ENCODE assay signal across 19 cellular contexts in genomic region chr2:95310651-95311050, GRCh38. TPM values are rescaled to one million over a fixed set of nuclear protein-coding genes. Genes with fewer than 3 reads are reported as not detected.
A peak's percentile ranks its signal among the peaks of the same experiment; 100 is the strongest.
DNase-seq lines count a peak whose midpoint lies in the region; ATAC-seq, FAIRE-seq and TF ChIP-seq lines count a peak whose summit lies in the region.
"Had no signal": no experiment of that assay in that cellular context is flagged by ENCODE, and none has a peak within 500 bp of the region (broad histone marks: within the 10 kb centered on the region; RNA-seq: fewer than 3 reads in every experiment).

No MANE protein-coding gene starts in this region.

- H3K36me3 ChIP-seq in right atrium auricular region, result no peaks in the 10 kb centered on the region
- H3K36me3 ChIP-seq in bronchial epithelial cell (ENCODE audit: control insufficient read depth, insufficient read depth, low read length), result no peaks in the 10 kb centered on the region
- H3K36me3 ChIP-seq in kidney (ENCODE audit: control insufficient read depth in 1 of 2, insufficient read depth in 2 of 2, low read length in 2 of 2), result no peaks in the 10 kb centered on the region

- peak; percentile 50 for DNase-seq in Right ventricle myocardium inferior (ENCODE audit: missing footprints)
- no peak for DNase-seq in right atrium auricular region (ENCODE audit: low spot score)
- no peak for DNase-seq in bronchial epithelial cell (ENCODE audit: low read depth)
- DNase-seq in mucosa of gallbladder (ENCODE audit: low spot score), result peak; percentile 83
- no peak for DNase-seq in kidney
- DNase-seq in coronary artery (ENCODE audit: low spot score), result no peak
- DNase-seq in stimulated activated naive B cell treated with anti-CD40 and anti-IgM and Interleukin-4, amounts not matched to agents 10 μg/mL and 1 μg/mL and 100 μg/mL, for 72 hours, result no peak
- no peak for DNase-seq in SKM-1 (lab: John Stamatoyannopoulos, UW; ENCODE audit: unreplicated experiment)
- DNase-seq: DMS153, NCI-H1092, NCI-H2107, NCI-H69, PC-9, SHP77 had no signal

- FAIRE-seq in bronchial epithelial cell (lab: Jason Lieb, UNC), result peak; percentile 43
- no peak for FAIRE-seq in kidney (lab: Jason Lieb, UNC)
- FAIRE-seq: GM12878, GM19239 had no signal

- intact Hi-C loops in Right ventricle myocardium inferior (cut with DNase I) (no loop called here), kidney (cut with DNase I) (no loop called here)

- H3K27ac ChIP-seq in right atrium auricular region (no peak overlapping the region), kidney (ENCODE audit: low read depth in 2 of 2, low read length in 2 of 2) (no peak overlapping the region), coronary artery (no peak overlapping the region)
- H3K27ac ChIP-seq: C4-2B, PC-9 had no signal

- no peak overlapping the region for H3K9ac ChIP-seq in kidney (ENCODE audit: low read length in 2 of 2)

- TF ChIP-seq CTCF in right atrium auricular region (IDR thresholded peaks at IDR 0.05) (no peak), bronchial epithelial cell (IDR thresholded peaks at IDR 0.05; ENCODE audit: insufficient read depth, low read length, severe bottlenecking) (no peak), kidney (IDR thresholded peaks at IDR 0.05; ENCODE audit: borderline replicate concordance, extremely low read depth, insufficient read depth) (no peak), coronary artery (IDR thresholded peaks at IDR 0.05) (no peak)

- peaks cover 4% of the 10 kb centered on the region in 2 donors for H3K27me3 Mint-ChIP-seq in stimulated activated naive B cell treated with anti-CD40 and anti-IgM and Interleukin-4, amounts not matched to agents 10 μg/mL and 1 μg/mL and 100 μg/mL, for 72 hours

- H3K9me3 ChIP-seq in right atrium auricular region (no peaks in the 10 kb centered on the region), kidney (ENCODE audit: control insufficient read depth in 1 of 2, low read length in 2 of 2) (no peaks in the 10 kb centered on the region)

- H3K4me3 ChIP-seq in right atrium auricular region (no peak overlapping the region), bronchial epithelial cell (ENCODE audit: low read depth, low read length) (no peak overlapping the region), kidney (ENCODE audit: low read length in 2 of 2) (no peak overlapping the region), coronary artery (no peak overlapping the region)
- H3K4me3 ChIP-seq: GM12878, PC-9 had no signal

- H3K27ac Mint-ChIP-seq in stimulated activated naive B cell treated with anti-CD40 and anti-IgM and Interleukin-4, amounts not matched to agents 10 μg/mL and 1 μg/mL and 100 μg/mL, for 72 hours, result no peak overlapping the region

- H3K4me3 Mint-ChIP-seq in stimulated activated naive B cell treated with anti-CD40 and anti-IgM and Interleukin-4, amounts not matched to agents 10 μg/mL and 1 μg/mL and 100 μg/mL, for 72 hours, result no peak overlapping the region

- no peaks in the 10 kb centered on the region for H3K27me3 ChIP-seq in right atrium auricular region
- peaks cover 8% of the 10 kb centered on the region for H3K27me3 ChIP-seq in bronchial epithelial cell (ENCODE audit: control insufficient read depth, insufficient read depth, low read length)

- H3K4me1 Mint-ChIP-seq in stimulated activated naive B cell treated with anti-CD40 and anti-IgM and Interleukin-4, amounts not matched to agents 10 μg/mL and 1 μg/mL and 100 μg/mL, for 72 hours, result peaks cover 0 to 2% of the 10 kb centered on the region in 2 donors

- ATAC-seq in Right ventricle myocardium inferior, result no peak
- ATAC-seq in stimulated activated naive B cell treated with anti-CD40 and anti-IgM and Interleukin-4, amounts not matched to agents 10 μg/mL and 1 μg/mL and 100 μg/mL, for 72 hours (replicated peaks), result no peak
- ATAC-seq: GM12878, HCT116 had no signal

- H3K4me1 ChIP-seq in right atrium auricular region (no peaks in the 10 kb centered on the region), kidney (ENCODE audit: control insufficient read depth in 1 of 2, insufficient read depth in 1 of 2, low read depth in 1 of 2, low read length in 2 of 2) (peaks cover 0 to 24% of the 10 kb centered on the region in 2 donors)

- no peaks in the 10 kb centered on the region for H3K36me3 Mint-ChIP-seq in stimulated activated naive B cell treated with anti-CD40 and anti-IgM and Interleukin-4, amounts not matched to agents 10 μg/mL and 1 μg/mL and 100 μg/mL, for 72 hours

- H3K9me3 Mint-ChIP-seq in stimulated activated naive B cell treated with anti-CD40 and anti-IgM and Interleukin-4, amounts not matched to agents 10 μg/mL and 1 μg/mL and 100 μg/mL, for 72 hours, result no peaks in the 10 kb centered on the region

RNA-seq across cellular contexts. Expression of gene KCNIP3, which starts 13.5 kb away (rescaled TPM):
- total RNA-seq in Right ventricle myocardium inferior, result 8.7 TPM
- 1 to 10 TPM; 4.0 to 5.9 TPM for total RNA-seq in right atrium auricular region
- total RNA-seq in bronchial epithelial cell, result under 0.01 and 0.51 TPM in 2 replicates
- total RNA-seq in mucosa of gallbladder, result 24.3 TPM
- 27.6 TPM for total RNA-seq in kidney
- 14.8 TPM for polyA plus RNA-seq in kidney (ENCODE audit: insufficient read depth, low read depth, low replicate concordance)
- total RNA-seq: GM12878 had no signal
- polyA plus RNA-seq: GM12878 had no signal

RNA-seq across cellular contexts. Expression of gene PROM2, which starts 36.4 kb away (rescaled TPM):
- total RNA-seq in Right ventricle myocardium inferior, result 0.32 TPM
- under 1 TPM; 0.11 to 0.35 TPM for total RNA-seq in right atrium auricular region
- total RNA-seq in bronchial epithelial cell, result 10.8 and 41.6 TPM in 2 replicates
- 202 TPM for total RNA-seq in mucosa of gallbladder
- 65.6 TPM for total RNA-seq in kidney
- 55.6 TPM for polyA plus RNA-seq in kidney (ENCODE audit: insufficient read depth, low read depth, low replicate concordance)
- total RNA-seq: GM12878, HT1080 had no signal

Comparison
In these comparisons a context has a peak if more than half of its experiments do, and no peak if none do; other contexts are left out.
1. DNase-seq: peak in Right ventricle myocardium inferior (single experiment) and mucosa of gallbladder (single experiment); none in right atrium auricular region (single experiment), bronchial epithelial cell (single experiment), kidney (single experiment), coronary artery (single experiment), stimulated activated naive B cell treated with anti-CD40 and anti-IgM and Interleukin-4, amounts not matched to agents 10 μg/mL and 1 μg/mL and 100 μg/mL, for 72 hours (single experiment) and SKM-1 (single experiment).